ENCODE assay signal across 1 cellular context in the genomic region with DNA sequence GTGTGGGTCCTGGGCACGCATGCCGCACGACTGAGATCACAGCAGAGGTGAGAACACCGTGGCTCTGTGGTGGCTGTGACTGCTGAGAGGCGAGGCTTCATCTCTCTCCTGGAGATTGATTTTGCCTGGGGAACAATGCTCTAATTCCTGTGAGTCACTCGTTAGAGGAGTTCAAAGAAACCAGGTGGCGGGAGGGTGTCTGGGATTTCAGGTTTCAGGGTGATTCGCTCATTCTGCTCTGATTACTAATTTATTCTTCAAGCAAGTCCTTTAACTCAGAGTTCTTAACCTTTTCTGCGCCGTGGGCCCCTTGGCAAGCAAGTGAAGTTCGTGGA.
TF ChIP-seq lines count a peak whose summit lies in the region.

No MANE protein-coding gene starts in this region.

TF ChIP-seq in WTC11, 78 proteins besides CTCF, POLR2A, EP300 and RAD21 (continued from another document):
- TF ChIP-seq AFF4 (CRISPR knock-in tag; IDR thresholded peaks at IDR 0.05; ENCODE audit: borderline replicate concordance) (no peak), KAT7 (CRISPR knock-in tag; IDR thresholded peaks at IDR 0.05; ENCODE audit: borderline replicate concordance) (no peak), EMX1 (CRISPR knock-in tag; IDR thresholded peaks at IDR 0.05) (no peak), CBFB (CRISPR knock-in tag; IDR thresholded peaks at IDR 0.05; ENCODE audit: low read depth) (no peak), STAT6 (CRISPR knock-in tag; conservative IDR thresholded peaks at IDR 0.05; ENCODE audit: low read depth) (no peak), ZNF396 (CRISPR knock-in tag; IDR thresholded peaks at IDR 0.05; ENCODE audit: borderline replicate concordance) (no peak)
- TF ChIP-seq, protein P1, sequence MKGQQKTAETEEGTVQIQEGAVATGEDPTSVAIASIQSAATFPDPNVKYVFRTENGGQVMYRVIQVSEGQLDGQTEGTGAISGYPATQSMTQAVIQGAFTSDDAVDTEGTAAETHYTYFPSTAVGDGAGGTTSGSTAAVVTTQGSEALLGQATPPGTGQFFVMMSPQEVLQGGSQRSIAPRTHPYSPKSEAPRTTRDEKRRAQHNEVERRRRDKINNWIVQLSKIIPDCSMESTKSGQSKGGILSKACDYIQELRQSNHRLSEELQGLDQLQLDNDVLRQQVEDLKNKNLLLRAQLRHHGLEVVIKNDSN (CRISPR knock-in tag; IDR thresholded peaks at IDR 0.05), result no peak
